In genomic region chr12:69157023-69157655, GRCh38 we compare ENCODE assay signal across 8 cellular contexts.
DNase-seq lines count a peak whose midpoint lies in the region; ATAC-seq, FAIRE-seq and TF ChIP-seq lines count a peak whose summit lies in the region.

No MANE protein-coding gene starts in this region.

- no peaks in the 10 kb centered on the region for H3K36me3 Mint-ChIP-seq in MCF 10A (ENCODE audit: insufficient read depth, unreplicated experiment)

- H3K4me3 Mint-ChIP-seq in MCF 10A (ENCODE audit: unreplicated experiment): no peak overlapping the region

- BruUV-seq in MCF 10A (replicated peaks; lab: Mats Ljungman, UMichigan): no TSS peak

- H3K36me3 ChIP-seq in ACC112 (ENCODE audit: insufficient read depth, low read length): no peaks in the 10 kb centered on the region

- ATAC-seq in GM18519 (IDR thresholded peaks at IDR 0.05; ENCODE audit: low FRiP score, unreplicated experiment): peak; percentile 89
- ATAC-seq in HG03025 (IDR thresholded peaks at IDR 0.05; ENCODE audit: low FRiP score, unreplicated experiment): peak; percentile 93

- H3K27ac ChIP-seq in ACC112 (ENCODE audit: low read depth, low read length) (no peak overlapping the region), VCaP (no peak overlapping the region)

- POLR2A ChIA-PET in MCF 10A (lab: Yijun Ruan, JAX): interaction anchor here (1.1 to 1.2 kb wide), 2 partner anchors 17 to 84 kb away, joined by 3 read pairs; no protein-coding TSS in a partner anchor

- 0 out of 2 replicates have a peak overlapping the region, but pooled peaks have one; percentile 25 for H3K4me3 ChIP-seq in ACC112 (ENCODE audit: low read depth, low read length)

- H3K27me3 Mint-ChIP-seq in MCF 10A (ENCODE audit: insufficient read depth, unreplicated experiment): no peaks in the 10 kb centered on the region

- peaks cover 11% of the 10 kb centered on the region for H3K4me1 Mint-ChIP-seq in MCF 10A (ENCODE audit: insufficient read depth, unreplicated experiment)

- CTCF ChIA-PET in MCF 10A (lab: Yijun Ruan, JAX): interaction anchor here (0.5 to 2.8 kb wide), 28 partner anchors 8 to 915 kb away, joined by 3 to 13 read pairs (median 4); no protein-coding TSS in a partner anchor

- H3K4me1 ChIP-seq in ACC112 (ENCODE audit: control insufficient read depth, insufficient read depth, low read length, unreplicated experiment): peaks cover 6% of the 10 kb centered on the region

- FAIRE-seq in islet of Langerhans (lab: Jason Lieb, UNC): peak; percentile 45

- no peaks in the 10 kb centered on the region for H3K27me3 ChIP-seq in ACC112 (ENCODE audit: insufficient read depth, low read length)

- no peaks in the 10 kb centered on the region for H3K9me3 Mint-ChIP-seq in MCF 10A (ENCODE audit: unreplicated experiment)

- TF ChIP-seq CTCF in VCaP (conservative IDR thresholded peaks at IDR 0.05): peak; percentile 99
- peak; percentile 63 for TF ChIP-seq CTCF in MCF 10A (IDR thresholded peaks at IDR 0.05; ENCODE audit: unreplicated experiment)

- peak; percentile 63 for DNase-seq in NCI-H2171 (lab: John Stamatoyannopoulos, UW)
- peak; percentile 71 for DNase-seq in MCF 10A (ENCODE audit: unreplicated experiment)
- DNase-seq in stimulated activated CD4-positive, alpha-beta T cell treated with anti-CD3 and anti-CD28 coated beads, Interleukin-1b, Interleukin-23, amount 100 ng/mL, for 24 hours (ENCODE audit: low read depth in 4 of 4, low spot score in 1 of 4): peak; percentile 79 to 88 (median 88)

- no peaks in the 10 kb centered on the region for H3K79me2 ChIP-seq in ACC112 (ENCODE audit: control insufficient read depth, insufficient read depth, low read length, unreplicated experiment)

- intact Hi-C loops in MCF 10A (cut with micrococcal nuclease): loop anchor here (5.0 to 10.0 kb wide), 2 partner anchors 478 to 1115 kb away; no protein-coding TSS in a partner anchor

- H3K27ac Mint-ChIP-seq in MCF 10A (ENCODE audit: low read depth, unreplicated experiment): no peak overlapping the region

- peak overlapping the region; percentile 83 for H2AFZ ChIP-seq in ACC112 (ENCODE audit: low read length, unreplicated experiment)
